ENCODE assay signal across 17 cellular contexts in the genomic region with DNA sequence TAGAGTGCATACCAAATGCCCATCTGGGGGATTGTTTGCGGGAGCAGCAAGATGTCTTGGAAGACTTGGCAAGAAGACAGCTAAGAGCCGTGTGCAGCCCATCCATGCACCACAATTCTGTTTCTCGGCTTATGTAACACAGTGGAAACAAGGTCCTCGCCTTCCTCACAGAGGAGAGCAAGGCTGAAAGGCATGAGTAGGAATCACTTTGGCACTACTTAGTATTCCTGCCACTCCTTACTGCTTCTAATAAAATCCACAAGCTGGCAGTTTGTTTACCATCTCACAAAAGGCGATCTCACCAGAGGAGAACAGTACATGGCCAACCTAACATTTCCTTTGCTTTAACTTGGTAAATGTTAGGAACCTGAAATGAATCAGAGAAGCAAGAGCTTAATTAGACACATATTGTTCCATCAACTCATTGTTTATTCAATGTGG.
DNase-seq lines count a peak whose midpoint lies in the region; ATAC-seq, FAIRE-seq and TF ChIP-seq lines count a peak whose summit lies in the region.
"Had no signal": no experiment of that assay in that cellular context is flagged by ENCODE, and none has a peak within 500 bp of the region (broad histone marks: within the 10 kb centered on the region; RNA-seq: fewer than 3 reads in every experiment).

No MANE protein-coding gene starts in this region.

- no peak overlapping the region for H2AFZ ChIP-seq in K562 (ENCODE audit: low read depth, low read length)

- H3K4me1 Mint-ChIP-seq in stimulated activated memory B cell treated with anti-CD40 and anti-IgM and Interleukin-4, amounts not matched to agents 10 μg/mL and 1 μg/mL and 100 μg/mL, for 72 hours = no peaks in the 10 kb centered on the region

- H3K4me3 ChIP-seq in K562 (no peak overlapping the region), stomach smooth muscle (ENCODE audit: low read length in 2 of 2) (no peak overlapping the region)
- H3K4me3 ChIP-seq: coronary artery, SJSA1 had no signal

- no peak overlapping the region for H3K27ac ChIP-seq in K562 (ENCODE audit: extremely low read depth, low read depth, low read length)
- H3K27ac ChIP-seq in stomach smooth muscle (ENCODE audit: low read length) = peak overlapping the region; percentile 8
- H3K27ac ChIP-seq: coronary artery, SJSA1 had no signal

- no peak for TF ChIP-seq POLR2A in K562 (conservative IDR thresholded peaks at IDR 0.05)

- no TSS peak for BruUV-seq in K562 (replicated peaks; lab: Mats Ljungman, UMichigan)

- H3K4me2 ChIP-seq in K562 (ENCODE audit: insufficient read depth, low read length) = no peak overlapping the region

- H3K9ac ChIP-seq in K562 (ENCODE audit: insufficient read depth in 1 of 2, low read depth in 2 of 2, low read length in 2 of 2) (no peak overlapping the region), stomach smooth muscle (ENCODE audit: low read length in 2 of 2) (no peak overlapping the region)

- no peaks in the 10 kb centered on the region for H4K20me1 ChIP-seq in K562 (replicated peaks; ENCODE audit: control insufficient read depth, insufficient read depth, low read length)

- H3K27me3 Mint-ChIP-seq in stimulated activated memory B cell treated with anti-CD40 and anti-IgM and Interleukin-4, amounts not matched to agents 10 μg/mL and 1 μg/mL and 100 μg/mL, for 72 hours = no peaks in the 10 kb centered on the region

- no peaks in the 10 kb centered on the region for H3K79me2 ChIP-seq in K562 (ENCODE audit: control insufficient read depth, insufficient read depth, low read length)

- peak; percentile 57 for ATAC-seq in K562
- ATAC-seq in stimulated activated memory B cell treated with anti-CD40 and anti-IgM and Interleukin-4, amounts not matched to agents 10 μg/mL and 1 μg/mL and 100 μg/mL, for 72 hours = no peak
- ATAC-seq: activated T-cell treated with anti-CD3 and anti-CD28 coated beads, Interleukin-2, amount 50 U/mL, for 4 hours; left lobe of liver had no signal

- CTCF ChIA-PET in K562 (lab: Yijun Ruan, JAX; ENCODE audit: low intra/inter-chr PET ratio) = no interaction called here

- H3K4me1 ChIP-seq in K562 (replicated peaks in 1 of 2; ENCODE audit: control insufficient read depth in 2 of 2, insufficient read depth in 2 of 2, low read length in 2 of 2) (no peaks in the 10 kb centered on the region), stomach smooth muscle (ENCODE audit: control insufficient read depth, insufficient read depth, low read length) (peaks cover 8% of the 10 kb centered on the region)
- H3K4me1 ChIP-seq: SJSA1 had no signal

- no peaks in the 10 kb centered on the region for H3K36me3 Mint-ChIP-seq in stimulated activated memory B cell treated with anti-CD40 and anti-IgM and Interleukin-4, amounts not matched to agents 10 μg/mL and 1 μg/mL and 100 μg/mL, for 72 hours

- no peaks in the 10 kb centered on the region for H3K36me3 ChIP-seq in K562 (ENCODE audit: control insufficient read depth, insufficient read depth, low read length)
- H3K36me3 ChIP-seq in stomach smooth muscle (ENCODE audit: control insufficient read depth in 2 of 2, insufficient read depth in 2 of 2, low read length in 2 of 2) = no peaks in the 10 kb centered on the region
- H3K36me3 ChIP-seq: SJSA1 had no signal

- in situ Hi-C loops in K562 (cut with MboI) = no loop called here

- H3K9me3 ChIP-seq in K562 (replicated peaks; ENCODE audit: control insufficient read depth, insufficient read depth, low read depth, low read length) (no peaks in the 10 kb centered on the region), stomach smooth muscle (ENCODE audit: control insufficient read depth in 2 of 2, low read length in 2 of 2) (peaks cover 0 to 2% of the 10 kb centered on the region in 2 donors)
- H3K9me3 ChIP-seq: SJSA1 had no signal

- H3K4me3 Mint-ChIP-seq in stimulated activated memory B cell treated with anti-CD40 and anti-IgM and Interleukin-4, amounts not matched to agents 10 μg/mL and 1 μg/mL and 100 μg/mL, for 72 hours = no peak overlapping the region
- H3K4me3 Mint-ChIP-seq: activated T-cell treated with anti-CD3 and anti-CD28 coated beads, Interleukin-2, amount 50 U/mL, for 4 hours had no signal

- H3K27me3 ChIP-seq in K562 (ENCODE audit: control insufficient read depth in 2 of 2, insufficient read depth in 2 of 2, low read length in 2 of 2) (peaks cover 3 to 8% of the 10 kb centered on the region in 2 experiments; a peak in 2 of 5 replicates), stomach smooth muscle (ENCODE audit: control insufficient read depth in 1 of 2, insufficient read depth in 2 of 2, low read length in 2 of 2) (no peaks in the 10 kb centered on the region)
- H3K27me3 ChIP-seq: SJSA1 had no signal

- no peaks in the 10 kb centered on the region for H3K9me3 Mint-ChIP-seq in stimulated activated memory B cell treated with anti-CD40 and anti-IgM and Interleukin-4, amounts not matched to agents 10 μg/mL and 1 μg/mL and 100 μg/mL, for 72 hours

- intact Hi-C loops in K562 (cut with micrococcal nuclease) = no loop called here

- DNase-seq in GM04503 (ENCODE audit: low read depth) (peak; percentile 26), K562 (ENCODE audit: extremely low read depth in 1 of 4, low spot score in 3 of 4) (no peak), inferior parietal cortex (ENCODE audit: extremely low spot score) (peak; percentile 52), NCI-H187 (lab: John Stamatoyannopoulos, UW) (no peak), GM19239 (ENCODE audit: insufficient read length, low spot score) (no peak), A172 (ENCODE audit: low spot score) (no peak)
- DNase-seq: activated CD4-positive, alpha-beta T cell treated with anti-CD3 and anti-CD28 coated beads, Interleukin-2, amount 50 U/mL, for 4 hours; activated T-cell treated with anti-CD3 and anti-CD28 coated beads, Interleukin-2, amount 50 U/mL, for 4 hours; erythroblast; KG1; NCI-H226; stimulated activated CD8-positive, alpha-beta memory T cell treated with anti-CD3 and anti-CD28 coated beads, Interleukin-4, amount 100 ng/mL, for 48 hours had no signal

- no peaks in the 10 kb centered on the region for H3K9me1 ChIP-seq in K562 (ENCODE audit: control insufficient read depth, insufficient read depth, low read length)

- H3K27ac Mint-ChIP-seq in stimulated activated memory B cell treated with anti-CD40 and anti-IgM and Interleukin-4, amounts not matched to agents 10 μg/mL and 1 μg/mL and 100 μg/mL, for 72 hours = no peak overlapping the region

- FAIRE-seq in K562 (lab: Jason Lieb, UNC) = no peak
- FAIRE-seq in GM19239 (lab: Jason Lieb, UNC) = no peak

- WGBS in K562 (ENCODE audit: insufficient coverage, low coverage, missing lambda C conversion rate) = 3% methylated on average over 5 of the region's 5 CpGs

- TF ChIP-seq CTCF in K562 (IDR thresholded peaks at IDR 0.05 in 2 of 3, conservative IDR thresholded peaks at IDR 0.05 in 1 of 3; ENCODE audit: insufficient read depth in 2 of 3, low read depth in 1 of 3, low read length in 3 of 3) = no peak

- POLR2A ChIA-PET in K562 (lab: Yijun Ruan, JAX) = interaction anchor here (0.6 kb wide), 1 partner anchor 279 kb away, joined by 3 read pairs; no protein-coding TSS in a partner anchor

- TF ChIP-seq EP300 in K562 (IDR thresholded peaks at IDR 0.05; ENCODE audit: low read length) = no peak

- TF ChIP-seq RAD21 in K562 (CRISPR knock-in tag; conservative IDR thresholded peaks at IDR 0.05 in 1 of 2, IDR thresholded peaks at IDR 0.05 in 1 of 2) = no peak

TF ChIP-seq in K562, 482 proteins besides CTCF, POLR2A, EP300 and RAD21:
- TF ChIP-seq L3MBTL2 (IDR thresholded peaks at IDR 0.05) (0 out of 2 replicates have a peak, but pooled peaks have one; percentile 27), ZC3H11A (IDR thresholded peaks at IDR 0.05; ENCODE audit: low read depth, low read length) (no peak), SIN3B (IDR thresholded peaks at IDR 0.05; ENCODE audit: low read depth) (no peak)
- TF ChIP-seq, protein P1, sequence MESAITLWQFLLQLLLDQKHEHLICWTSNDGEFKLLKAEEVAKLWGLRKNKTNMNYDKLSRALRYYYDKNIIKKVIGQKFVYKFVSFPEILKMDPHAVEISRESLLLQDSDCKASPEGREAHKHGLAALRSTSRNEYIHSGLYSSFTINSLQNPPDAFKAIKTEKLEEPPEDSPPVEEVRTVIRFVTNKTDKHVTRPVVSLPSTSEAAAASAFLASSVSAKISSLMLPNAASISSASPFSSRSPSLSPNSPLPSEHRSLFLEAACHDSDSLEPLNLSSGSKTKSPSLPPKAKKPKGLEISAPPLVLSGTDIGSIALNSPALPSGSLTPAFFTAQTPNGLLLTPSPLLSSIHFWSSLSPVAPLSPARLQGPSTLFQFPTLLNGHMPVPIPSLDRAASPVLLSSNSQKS (CRISPR knock-in tag; IDR thresholded peaks at IDR 0.05) = no peak
- TF ChIP-seq, protein P2, sequence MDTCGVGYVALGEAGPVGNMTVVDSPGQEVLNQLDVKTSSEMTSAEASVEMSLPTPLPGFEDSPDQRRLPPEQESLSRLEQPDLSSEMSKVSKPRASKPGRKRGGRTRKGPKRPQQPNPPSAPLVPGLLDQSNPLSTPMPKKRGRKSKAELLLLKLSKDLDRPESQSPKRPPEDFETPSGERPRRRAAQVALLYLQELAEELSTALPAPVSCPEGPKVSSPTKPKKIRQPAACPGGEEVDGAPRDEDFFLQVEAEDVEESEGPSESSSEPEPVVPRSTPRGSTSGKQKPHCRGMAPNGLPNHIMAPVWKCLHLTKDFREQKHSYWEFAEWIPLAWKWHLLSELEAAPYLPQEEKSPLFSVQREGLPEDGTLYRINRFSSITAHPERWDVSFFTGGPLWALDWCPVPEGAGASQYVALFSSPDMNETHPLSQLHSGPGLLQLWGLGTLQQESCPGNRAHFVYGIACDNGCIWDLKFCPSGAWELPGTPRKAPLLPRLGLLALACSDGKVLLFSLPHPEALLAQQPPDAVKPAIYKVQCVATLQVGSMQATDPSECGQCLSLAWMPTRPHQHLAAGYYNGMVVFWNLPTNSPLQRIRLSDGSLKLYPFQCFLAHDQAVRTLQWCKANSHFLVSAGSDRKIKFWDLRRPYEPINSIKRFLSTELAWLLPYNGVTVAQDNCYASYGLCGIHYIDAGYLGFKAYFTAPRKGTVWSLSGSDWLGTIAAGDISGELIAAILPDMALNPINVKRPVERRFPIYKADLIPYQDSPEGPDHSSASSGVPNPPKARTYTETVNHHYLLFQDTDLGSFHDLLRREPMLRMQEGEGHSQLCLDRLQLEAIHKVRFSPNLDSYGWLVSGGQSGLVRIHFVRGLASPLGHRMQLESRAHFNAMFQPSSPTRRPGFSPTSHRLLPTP (IDR thresholded peaks at IDR 0.05; ENCODE audit: borderline replicate concordance, extremely low read depth, insufficient read length) = no peak

Comparison
In these comparisons a context has a peak if more than half of its experiments do, and no peak if none do; other contexts are left out.
1. DNase-seq: peak in GM04503 (single experiment) and inferior parietal cortex (single experiment); none in K562 (0 of 4), NCI-H187 (0 of 2), GM19239 (single experiment) and A172 (single experiment).